In the genomic region with DNA sequence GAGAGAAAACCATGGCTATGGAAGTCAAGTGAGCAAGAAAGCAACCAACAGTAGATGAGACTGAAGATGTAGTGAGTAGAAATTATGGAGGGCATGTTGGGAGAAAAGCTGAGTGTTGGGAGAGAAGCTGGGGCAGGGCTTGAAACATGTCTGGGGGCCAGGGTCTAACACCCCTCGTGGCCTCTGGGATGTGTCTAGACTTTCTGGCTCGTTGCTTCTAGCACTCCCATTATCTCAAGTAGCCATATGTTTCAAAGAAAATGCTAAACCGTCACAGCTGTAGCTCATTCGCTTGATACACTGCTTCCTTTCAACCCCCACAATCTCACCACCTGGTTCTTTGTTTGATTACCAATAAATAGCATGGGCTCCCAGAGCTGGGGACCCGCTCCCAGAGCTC, we compare ENCODE assay signal across 1 cellular context.
TF ChIP-seq lines count a peak whose summit lies in the region.

No MANE protein-coding gene starts in this region.

TF ChIP-seq in K562, 482 proteins besides CTCF, POLR2A, EP300 and RAD21 (continued from another document and continues in another):
- TF ChIP-seq ZBTB40 (IDR thresholded peaks at IDR 0.05) (no peak), ZBTB40 (CRISPR knock-in tag; IDR thresholded peaks at IDR 0.05) (no peak), ZNF408 (CRISPR knock-in tag; IDR thresholded peaks at IDR 0.05; ENCODE audit: low read depth) (no peak), HBP1 (CRISPR knock-in tag; IDR thresholded peaks at IDR 0.05) (0 out of 2 replicates have a peak, but pooled peaks have one; percentile 34), CBX1 (IDR thresholded peaks at IDR 0.05; ENCODE audit: low read depth) (no peak), ZNF282 (CRISPR knock-in tag; IDR thresholded peaks at IDR 0.05) (no peak), TRIM24 (IDR thresholded peaks at IDR 0.05) (peak in 1 of 2 experiments; percentile 57; a peak in 1 of 4 replicates), RBM25 (IDR thresholded peaks at IDR 0.05; ENCODE audit: low read depth, low read length, severe bottlenecking) (no peak), ZNF324 (CRISPR knock-in tag; IDR thresholded peaks at IDR 0.05) (no peak), ZNF263 (CRISPR knock-in tag; IDR thresholded peaks at IDR 0.05; ENCODE audit: borderline replicate concordance) (no peak), DACH1 (IDR thresholded peaks at IDR 0.05; ENCODE audit: partially characterized antibody) (peak; percentile 33), ZNF347 (CRISPR knock-in tag; IDR thresholded peaks at IDR 0.05; ENCODE audit: low read depth) (no peak), BRD4 (IDR thresholded peaks at IDR 0.05) (no peak), CHAMP1 (IDR thresholded peaks at IDR 0.05) (no peak), TAF15 (IDR thresholded peaks at IDR 0.05; ENCODE audit: low read depth, low read length) (no peak), ILF3 (IDR thresholded peaks at IDR 0.05; ENCODE audit: borderline replicate concordance) (no peak), GTF3C2 (IDR thresholded peaks at IDR 0.05; ENCODE audit: borderline replicate concordance, extremely low read depth, insufficient read length) (no peak), HEY1 (CRISPR knock-in tag; IDR thresholded peaks at IDR 0.05; ENCODE audit: borderline replicate concordance) (no peak), REST (CRISPR knock-in tag; IDR thresholded peaks at IDR 0.05; ENCODE audit: low read depth) (no peak), ZNF586 (CRISPR knock-in tag; conservative IDR thresholded peaks at IDR 0.05) (no peak), GATA2 (CRISPR knock-in tag; IDR thresholded peaks at IDR 0.05) (no peak), TOE1 (IDR thresholded peaks at IDR 0.05; ENCODE audit: borderline replicate concordance) (no peak), TOE1 (CRISPR knock-in tag; IDR thresholded peaks at IDR 0.05; ENCODE audit: borderline replicate concordance, low read depth) (no peak), ZBTB43 (CRISPR knock-in tag; IDR thresholded peaks at IDR 0.05) (no peak), ZEB2 (IDR thresholded peaks at IDR 0.05) (no peak), ILK (tag; IDR thresholded peaks at IDR 0.05; ENCODE audit: borderline replicate concordance, low read depth) (no peak), ZNF232 (CRISPR knock-in tag; IDR thresholded peaks at IDR 0.05) (no peak)
- TF ChIP-seq, protein P1, sequence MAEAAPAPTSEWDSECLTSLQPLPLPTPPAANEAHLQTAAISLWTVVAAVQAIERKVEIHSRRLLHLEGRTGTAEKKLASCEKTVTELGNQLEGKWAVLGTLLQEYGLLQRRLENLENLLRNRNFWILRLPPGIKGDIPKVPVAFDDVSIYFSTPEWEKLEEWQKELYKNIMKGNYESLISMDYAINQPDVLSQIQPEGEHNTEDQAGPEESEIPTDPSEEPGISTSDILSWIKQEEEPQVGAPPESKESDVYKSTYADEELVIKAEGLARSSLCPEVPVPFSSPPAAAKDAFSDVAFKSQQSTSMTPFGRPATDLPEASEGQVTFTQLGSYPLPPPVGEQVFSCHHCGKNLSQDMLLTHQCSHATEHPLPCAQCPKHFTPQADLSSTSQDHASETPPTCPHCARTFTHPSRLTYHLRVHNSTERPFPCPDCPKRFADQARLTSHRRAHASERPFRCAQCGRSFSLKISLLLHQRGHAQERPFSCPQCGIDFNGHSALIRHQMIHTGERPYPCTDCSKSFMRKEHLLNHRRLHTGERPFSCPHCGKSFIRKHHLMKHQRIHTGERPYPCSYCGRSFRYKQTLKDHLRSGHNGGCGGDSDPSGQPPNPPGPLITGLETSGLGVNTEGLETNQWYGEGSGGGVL (CRISPR knock-in tag; IDR thresholded peaks at IDR 0.05), result no peak
- TF ChIP-seq, protein P2, sequence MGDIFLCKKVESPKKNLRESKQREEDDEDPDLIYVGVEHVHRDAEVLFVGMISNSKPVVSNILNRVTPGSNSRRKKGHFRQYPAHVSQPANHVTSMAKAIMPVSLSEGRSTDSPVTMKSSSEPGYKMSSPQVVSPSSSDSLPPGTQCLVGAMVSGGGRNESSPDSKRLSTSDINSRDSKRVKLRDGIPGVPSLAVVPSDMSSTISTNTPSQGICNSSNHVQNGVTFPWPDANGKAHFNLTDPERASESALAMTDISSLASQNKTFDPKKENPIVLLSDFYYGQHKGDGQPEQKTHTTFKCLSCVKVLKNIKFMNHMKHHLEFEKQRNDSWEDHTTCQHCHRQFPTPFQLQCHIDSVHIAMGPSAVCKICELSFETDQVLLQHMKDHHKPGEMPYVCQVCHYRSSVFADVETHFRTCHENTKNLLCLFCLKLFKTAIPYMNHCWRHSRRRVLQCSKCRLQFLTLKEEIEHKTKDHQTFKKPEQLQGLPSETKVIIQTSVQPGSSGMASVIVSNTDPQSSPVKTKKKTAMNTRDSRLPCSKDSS (IDR thresholded peaks at IDR 0.05; ENCODE audit: low read depth, partially characterized antibody), result no peak
